Comparison of ENCODE assay signal across 1 cellular context in genomic region chr17:20935740-20936139, GRCh38.
TF ChIP-seq lines count a peak whose summit lies in the region.

No MANE protein-coding gene starts in this region.

TF ChIP-seq in WTC11, 78 proteins besides CTCF, POLR2A, EP300 and RAD21 (continued from another document):
- TF ChIP-seq USF1 (CRISPR knock-in tag; IDR thresholded peaks at IDR 0.05): no peak
